Comparison of ENCODE assay signal across 15 cellular contexts in genomic region chr5:35281613-35282012, GRCh38. TPM values are rescaled to one million over a fixed set of nuclear protein-coding genes. Genes with fewer than 3 reads are reported as not detected.
"Had no signal": no experiment of that assay in that cellular context is flagged by ENCODE, and none has a peak within 500 bp of the region (broad histone marks: within the 10 kb centered on the region; RNA-seq: fewer than 3 reads in every experiment).

No MANE protein-coding gene starts in this region.

- ATAC-seq: activated CD4-positive, alpha-beta T cell treated with anti-CD3 and anti-CD28 coated beads for 36 hours; activated CD8-positive, alpha-beta T cell treated with anti-CD3 and anti-CD28 coated beads, Interleukin-2, amount 10 ng/mL, durations not matched to agents 7 days and 5 days; lower lobe of right lung; stimulated activated naive CD8-positive, alpha-beta T cell treated with anti-CD3 and anti-CD28 coated beads, Interleukin-15, amount 100 ng/mL, for 72 hours; upper lobe of right lung had no signal

- H3K27ac ChIP-seq: lower lobe of right lung, testis, upper lobe of right lung, WERI-Rb-1 had no signal

- H3K27me3 ChIP-seq: testis, upper lobe of right lung had no signal

- H3K36me3 ChIP-seq: lower lobe of right lung, upper lobe of right lung, WERI-Rb-1 had no signal

- H3K4me1 ChIP-seq: lower lobe of right lung, testis, upper lobe of right lung had no signal

- DNase-seq: activated CD4-positive, alpha-beta T cell treated with anti-CD3 and anti-CD28 coated beads for 36 hours; activated CD8-positive, alpha-beta memory T cell treated with anti-CD3 and anti-CD28 coated beads, Interleukin-2, amount 50 U/mL, for 48 hours; activated CD8-positive, alpha-beta T cell treated with anti-CD3 and anti-CD28 coated beads, Interleukin-2, amount 10 ng/mL, durations not matched to agents 7 days and 5 days; activated naive CD8-positive, alpha-beta T cell treated with anti-CD3 and anti-CD28 coated beads, Interleukin-2, amount 10 ng/mL, durations not matched to agents 7 days and 5 days; anterior cingulate cortex; endodermal cell; hypothalamus; lower lobe of right lung; midbrain; stimulated activated CD4-positive, alpha-beta T cell treated with anti-CD3 and anti-CD28 coated beads, Interleukin-15, amount 100 ng/mL, for 24 hours; stimulated activated CD4-positive, alpha-beta T cell treated with anti-CD3 and anti-CD28 coated beads, Interleukin-4, amount 100 ng/mL, for 24 hours; stimulated activated naive CD8-positive, alpha-beta T cell treated with anti-CD3 and anti-CD28 coated beads, Interleukin-15, amount 100 ng/mL, for 72 hours; testis; upper lobe of right lung; WERI-Rb-1 had no signal

- H3K4me3 ChIP-seq: lower lobe of right lung, testis, upper lobe of right lung had no signal

- H3K9me3 ChIP-seq: lower lobe of right lung, testis, upper lobe of right lung had no signal

RNA-seq across cellular contexts. Expression of gene PRLR, which starts 51.3 kb away (rescaled TPM):
- total RNA-seq: activated CD8-positive, alpha-beta T cell treated with anti-CD3 and anti-CD28 coated beads, Interleukin-2, amount 10 ng/mL, durations not matched to agents 7 days and 5 days; activated naive CD8-positive, alpha-beta T cell treated with anti-CD3 and anti-CD28 coated beads, Interleukin-2, amount 10 ng/mL, durations not matched to agents 7 days and 5 days had no signal
